In the genomic region with DNA sequence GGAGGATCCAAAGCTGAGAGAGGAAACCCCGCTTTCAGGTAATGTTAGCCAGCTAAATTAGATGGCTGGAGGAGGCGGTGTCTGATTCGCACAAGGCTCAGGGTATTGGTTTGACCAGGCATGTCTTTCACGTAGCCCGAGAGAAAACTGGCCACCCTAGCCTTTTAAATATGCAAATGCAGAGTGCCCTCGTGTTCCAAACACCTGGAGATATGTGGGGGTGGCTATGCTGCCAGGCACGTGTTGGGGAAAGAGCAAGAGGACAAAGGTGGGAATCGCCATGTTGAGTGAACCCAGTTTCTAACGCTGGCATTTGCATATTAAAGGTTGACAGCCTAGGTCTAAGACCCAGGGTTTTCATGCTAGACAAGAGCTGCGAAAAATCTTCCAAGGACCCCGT, we compare ENCODE assay signal across 26 cellular contexts.
"Had no signal": no experiment of that assay in that cellular context is flagged by ENCODE, and none has a peak within 500 bp of the region (broad histone marks: within the 10 kb centered on the region; RNA-seq: fewer than 3 reads in every experiment).

No MANE protein-coding gene starts in this region.

- H3K9me3 Mint-ChIP-seq: immature natural killer cell; naive thymus-derived CD8-positive, alpha-beta T cell; nephron; neural crest cell; stimulated activated naive CD8-positive, alpha-beta T cell treated with anti-CD3 and anti-CD28 coated beads, Interleukin-15, Interleukin-2, amounts not matched to agents 100 ng/mL and 50 ng/mL, for 24 hours had no signal

- H3K36me3 Mint-ChIP-seq: immature natural killer cell had no signal

- H3K36me3 ChIP-seq: heart left ventricle, left ventricle myocardium inferior, pancreas, prostate gland, suprapubic skin, tibial nerve, upper lobe of left lung had no signal

- H3K9me3 ChIP-seq: heart left ventricle, left ventricle myocardium inferior, pancreas, prostate gland, suprapubic skin, tibial nerve, upper lobe of left lung had no signal

- H3K27me3 ChIP-seq: heart left ventricle, pancreas, suprapubic skin, tibial nerve, upper lobe of left lung had no signal

- H3K4me3 Mint-ChIP-seq: immature natural killer cell; naive thymus-derived CD8-positive, alpha-beta T cell; nephron; neural crest cell; stimulated activated naive CD8-positive, alpha-beta T cell treated with anti-CD3 and anti-CD28 coated beads, Interleukin-15, Interleukin-2, amounts not matched to agents 100 ng/mL and 50 ng/mL, for 24 hours had no signal

- H3K4me1 ChIP-seq: left ventricle myocardium inferior, pancreas, prostate gland, suprapubic skin, tibial nerve, upper lobe of left lung had no signal

- ATAC-seq: heart left ventricle; naive thymus-derived CD8-positive, alpha-beta T cell; pancreas; right cardiac atrium; sciatic nerve had no signal

- H3K4me3 ChIP-seq: heart left ventricle, left ventricle myocardium inferior, lung, pancreas, prostate gland, skin epidermis, suprapubic skin, tibial nerve, upper lobe of left lung had no signal

- H3K27ac Mint-ChIP-seq: naive thymus-derived CD8-positive, alpha-beta T cell; nephron; stimulated activated naive CD8-positive, alpha-beta T cell treated with anti-CD3 and anti-CD28 coated beads, Interleukin-15, Interleukin-2, amounts not matched to agents 100 ng/mL and 50 ng/mL, for 24 hours had no signal

- H3K4me1 Mint-ChIP-seq: immature natural killer cell, nephron, neural crest cell had no signal

- DNase-seq: heart left ventricle; hippocampal formation; immature natural killer cell; left ventricle myocardium inferior; naive thymus-derived CD8-positive, alpha-beta T cell; nucleus accumbens; pancreas; posterior cingulate gyrus; retina; right cardiac atrium; stimulated activated CD4-positive, alpha-beta T cell treated with anti-CD3 and anti-CD28 coated beads, Interleukin-12 subunit alpha, Interleukin-12 subunit beta, amount 100 ng/mL, for 4 hours; stimulated activated CD4-positive, alpha-beta T cell treated with anti-CD3 and anti-CD28 coated beads, Interleukin-15, amount 100 ng/mL, for 24 hours; stimulated activated CD4-positive, alpha-beta T cell treated with anti-CD3 and anti-CD28 coated beads, Interleukin-2, amount 100 ng/mL, for 24 hours; stimulated activated CD4-positive, alpha-beta T cell treated with anti-CD3 and anti-CD28 coated beads, Interleukin-4, amount 100 ng/mL, for 1 hour; stimulated activated naive CD4-positive, alpha-beta T cell; upper lobe of left lung had no signal

- H3K27me3 Mint-ChIP-seq: naive thymus-derived CD8-positive, alpha-beta T cell; stimulated activated naive CD8-positive, alpha-beta T cell treated with anti-CD3 and anti-CD28 coated beads, Interleukin-15, Interleukin-2, amounts not matched to agents 100 ng/mL and 50 ng/mL, for 24 hours had no signal

- FAIRE-seq: islet of Langerhans, pancreas had no signal

- H3K27ac ChIP-seq: heart left ventricle, left ventricle myocardium inferior, pancreas, prostate gland, skin epidermis, suprapubic skin, tibial nerve, upper lobe of left lung had no signal
